ENCODE assay signal across 30 cellular contexts in the genomic region with DNA sequence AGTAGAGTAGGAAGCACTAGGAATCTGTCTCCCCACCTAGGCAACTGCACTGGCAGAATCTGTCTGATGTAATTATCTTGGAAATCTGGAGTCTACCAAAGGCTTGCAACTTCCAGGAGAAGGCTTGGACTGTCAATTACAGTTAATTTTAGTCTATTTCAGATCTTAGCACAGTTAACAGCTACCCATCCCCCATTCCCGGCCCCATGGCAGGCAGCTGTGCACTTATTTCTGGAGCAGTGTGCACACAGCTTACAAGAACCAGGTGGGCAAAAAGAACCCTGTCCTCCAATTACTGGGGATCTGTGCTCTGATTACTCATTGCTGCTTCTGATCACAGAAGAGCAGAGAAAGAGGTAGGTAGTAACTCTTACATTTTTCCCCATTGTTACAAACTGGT.
"Had no signal": no experiment of that assay in that cellular context is flagged by ENCODE, and none has a peak within 500 bp of the region (broad histone marks: within the 10 kb centered on the region; RNA-seq: fewer than 3 reads in every experiment).

No MANE protein-coding gene starts in this region.

- H3K4me1 ChIP-seq: Peyer's patch, SJCRH30 had no signal

- H3K36me3 ChIP-seq: SJCRH30 had no signal

- H3K9me3 ChIP-seq: MG63 had no signal

- H3K27ac Mint-ChIP-seq: activated CD4-positive, alpha-beta memory T cell treated with anti-CD3 and anti-CD28 coated beads for 36 hours; activated CD4-positive, alpha-beta T cell treated with anti-CD3 and anti-CD28 coated beads, Interleukin-2, amount 10 ng/mL, durations not matched to agents 24 days and 14 days; activated naive CD4-positive, alpha-beta T cell treated with anti-CD3 and anti-CD28 coated beads for 36 hours; activated naive CD8-positive, alpha-beta T cell; activated T-helper 17 cell treated with anti-CD3 and anti-CD28 coated beads, Interleukin-2, amount 50 U/mL, for 72 hours; T-helper 17 cell; WTC11 had no signal

- H3K27me3 Mint-ChIP-seq: activated CD4-positive, alpha-beta memory T cell treated with anti-CD3 and anti-CD28 coated beads for 36 hours; activated CD4-positive, alpha-beta T cell treated with anti-CD3 and anti-CD28 coated beads, Interleukin-2, amount 10 ng/mL, durations not matched to agents 24 days and 14 days; activated naive CD8-positive, alpha-beta T cell; activated T-helper 17 cell treated with anti-CD3 and anti-CD28 coated beads, Interleukin-2, amount 50 U/mL, for 72 hours; brain; central memory CD8-positive, alpha-beta T cell; T-helper 17 cell had no signal

- H3K27me3 ChIP-seq: MG63, Peyer's patch, SJCRH30 had no signal

- H3K27ac ChIP-seq: Peyer's patch, RWPE1, SJCRH30 had no signal

- H3K9me3 Mint-ChIP-seq: WTC11 had no signal

- DNase-seq: activated CD4-positive, alpha-beta memory T cell treated with anti-CD3 and anti-CD28 coated beads for 36 hours; activated CD4-positive, alpha-beta T cell treated with anti-CD3 and anti-CD28 coated beads for 1 hour; activated CD4-positive, alpha-beta T cell treated with anti-CD3 and anti-CD28 coated beads, Interleukin-2, amount 10 ng/mL, durations not matched to agents 24 days and 14 days; activated CD8-positive, alpha-beta memory T cell treated with anti-CD3 and anti-CD28 coated beads for 24 hours; activated gamma-delta T cell; activated naive CD4-positive, alpha-beta T cell treated with anti-CD3 and anti-CD28 coated beads for 36 hours; activated T-cell treated with anti-CD3 and anti-CD28 coated beads, Interleukin-2, amount 50 U/mL, for 48 hours; amygdala; MG63; MV-4-11; NCI-H1092 treated with DMSO at 0.1 percent for 48 hours; NCI-H1417 treated with DMSO at 0.1 percent for 48 hours; NCI-H1694; NCI-H2029; NCI-H2107; NCI-H446 treated with DMSO at 0.1 percent for 48 hours; NCI-H524 treated with DMSO at 0.1 percent for 48 hours; NCI-H774; NK-92 treated with Interleukin-12 subunit alpha and Interleukin-12 subunit beta, amount 100 ng/mL, for 24 hours; Peyer's patch; Right ventricle myocardium superior; SJCRH30; T-helper 17 cell; T-helper 9 cell had no signal

- H3K4me1 Mint-ChIP-seq: activated CD4-positive, alpha-beta T cell treated with anti-CD3 and anti-CD28 coated beads, Interleukin-2, amount 10 ng/mL, durations not matched to agents 24 days and 14 days; activated T-helper 17 cell treated with anti-CD3 and anti-CD28 coated beads, Interleukin-2, amount 50 U/mL, for 72 hours had no signal

- H3K4me3 ChIP-seq: MG63, Peyer's patch, SJCRH30 had no signal

- ATAC-seq: activated T-helper 17 cell treated with anti-CD3 and anti-CD28 coated beads, Interleukin-2, amount 50 U/mL, for 72 hours; T-helper 17 cell; WTC11 had no signal

- H3K4me3 Mint-ChIP-seq: activated CD4-positive, alpha-beta memory T cell treated with anti-CD3 and anti-CD28 coated beads for 36 hours; activated CD4-positive, alpha-beta T cell treated with anti-CD3 and anti-CD28 coated beads, Interleukin-2, amount 10 ng/mL, durations not matched to agents 24 days and 14 days; activated naive CD4-positive, alpha-beta T cell treated with anti-CD3 and anti-CD28 coated beads for 36 hours; activated naive CD8-positive, alpha-beta T cell; activated T-helper 17 cell treated with anti-CD3 and anti-CD28 coated beads, Interleukin-2, amount 50 U/mL, for 72 hours; brain; central memory CD8-positive, alpha-beta T cell; T-helper 17 cell; WTC11 had no signal
